In the genomic region with DNA sequence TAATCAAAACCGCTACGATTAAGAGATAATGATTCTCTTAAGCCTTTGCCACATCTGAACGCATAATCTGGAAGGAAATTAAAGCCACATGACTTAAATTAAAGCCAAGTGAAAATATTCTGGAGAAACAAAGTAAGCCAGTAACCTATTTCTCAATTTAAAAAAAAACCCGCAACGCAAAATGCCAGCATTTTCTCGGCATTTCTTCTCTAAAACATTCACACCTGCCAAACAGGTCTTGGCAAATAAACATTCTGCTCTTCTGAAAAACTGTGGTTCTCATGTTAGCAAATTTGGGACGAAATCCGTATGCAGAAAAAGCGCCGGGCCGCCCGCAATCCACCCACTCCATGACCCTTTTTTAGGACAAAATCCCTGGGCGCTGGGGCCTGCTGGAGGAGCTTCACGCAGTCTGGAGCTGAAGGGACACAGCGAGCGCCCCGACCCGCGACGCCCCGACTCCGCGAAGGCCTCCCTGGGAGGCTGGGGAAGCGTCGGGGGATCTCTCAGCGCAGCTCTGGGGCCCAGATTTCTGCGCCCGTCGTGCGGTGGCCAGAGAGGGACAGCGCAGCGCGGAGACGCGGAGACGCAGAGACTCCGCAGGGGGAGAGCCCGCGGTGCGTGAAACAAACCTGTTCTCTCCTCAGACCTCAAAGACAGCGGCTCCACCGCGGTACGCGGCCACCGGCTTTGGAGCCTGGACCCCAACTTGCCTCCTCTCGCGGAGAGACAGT, we compare ENCODE assay signal across 8 cellular contexts. TPM values are rescaled to one million over a fixed set of nuclear protein-coding genes. Genes with fewer than 3 reads are reported as not detected.
DNase-seq lines count a peak whose midpoint lies in the region; ATAC-seq and TF ChIP-seq lines count a peak whose summit lies in the region.

No MANE protein-coding gene starts in this region.

- peak overlapping the region; percentile 100 for H3K27ac Mint-ChIP-seq in activated T-cell treated with anti-CD3 and anti-CD28 coated beads, Interleukin-2, amount 50 U/mL, for 24 hours
- H3K27ac Mint-ChIP-seq in T-helper 17 cell (peak overlapping the region; percentile 98), progenitor cell of endocrine pancreas (peak overlapping the region; percentile 100)

- H3K9me3 Mint-ChIP-seq in activated T-cell treated with anti-CD3 and anti-CD28 coated beads, Interleukin-2, amount 50 U/mL, for 24 hours, result no peaks in the 10 kb centered on the region
- H3K9me3 Mint-ChIP-seq in progenitor cell of endocrine pancreas (ENCODE audit: low read depth), result peaks cover 3% of the 10 kb centered on the region

- peaks cover 57% of the 10 kb centered on the region for H3K36me3 Mint-ChIP-seq in activated T-cell treated with anti-CD3 and anti-CD28 coated beads, Interleukin-2, amount 50 U/mL, for 24 hours (ENCODE audit: low read depth)
- H3K36me3 Mint-ChIP-seq in T-helper 17 cell (ENCODE audit: low read depth), result no peaks in the 10 kb centered on the region
- H3K36me3 Mint-ChIP-seq in progenitor cell of endocrine pancreas (ENCODE audit: insufficient read depth), result peaks cover 28% of the 10 kb centered on the region

- no peak for TF ChIP-seq CTCF in progenitor cell of endocrine pancreas (IDR thresholded peaks at IDR 0.05; ENCODE audit: unreplicated experiment)

- ATAC-seq in HG02973 (IDR thresholded peaks at IDR 0.05; ENCODE audit: unreplicated experiment) (peak; percentile 36), T-helper 17 cell (peak; percentile 46)

- H3K27me3 Mint-ChIP-seq in activated T-cell treated with anti-CD3 and anti-CD28 coated beads, Interleukin-2, amount 50 U/mL, for 24 hours, result no peaks in the 10 kb centered on the region
- H3K27me3 Mint-ChIP-seq in T-helper 17 cell, result no peaks in the 10 kb centered on the region
- H3K27me3 Mint-ChIP-seq in progenitor cell of endocrine pancreas, result no peaks in the 10 kb centered on the region

- H3K9me3 ChIP-seq in T-helper 17 cell (ENCODE audit: control insufficient read depth, low read length, poor library complexity, severe bottlenecking), result no peaks in the 10 kb centered on the region

- H3K4me3 Mint-ChIP-seq in activated T-cell treated with anti-CD3 and anti-CD28 coated beads, Interleukin-2, amount 50 U/mL, for 24 hours, result peak overlapping the region; percentile 100
- peak overlapping the region; percentile 98 for H3K4me3 Mint-ChIP-seq in T-helper 17 cell
- H3K4me3 Mint-ChIP-seq in progenitor cell of endocrine pancreas (ENCODE audit: low read depth), result peak overlapping the region; percentile 100

- DNase-seq in activated T-cell treated with anti-CD3 and anti-CD28 coated beads, Interleukin-2, amount 50 U/mL, for 24 hours, result no peak
- DNase-seq in activated T-cell treated with anti-CD3 and anti-CD28 coated beads, Interleukin-2, amount 50 U/mL, for 48 hours, result no peak
- DNase-seq in T-helper 17 cell, result no peak
- peak; percentile 51 for DNase-seq in germinal center (ENCODE audit: low spot score)
- no peak for DNase-seq in progenitor cell of endocrine pancreas (ENCODE audit: low spot score, unreplicated experiment)
- DNase-seq in RPMI8226, result no peak
- DNase-seq in activated CD4-positive, alpha-beta T cell treated with anti-CD3 and anti-CD28 coated beads for 4 hours, result no peak

- peaks cover 47% of the 10 kb centered on the region for H3K4me1 Mint-ChIP-seq in activated T-cell treated with anti-CD3 and anti-CD28 coated beads, Interleukin-2, amount 50 U/mL, for 24 hours (ENCODE audit: low read depth)
- H3K4me1 Mint-ChIP-seq in T-helper 17 cell, result peaks cover 37% of the 10 kb centered on the region
- H3K4me1 Mint-ChIP-seq in progenitor cell of endocrine pancreas (ENCODE audit: low read depth), result peaks cover 46% of the 10 kb centered on the region

RNA-seq across cellular contexts. Expression of gene NKIRAS1, which starts 0.5 kb away (rescaled TPM):
- total RNA-seq in T-helper 17 cell (1 to 10 TPM; 2.6 to 2.7 TPM), progenitor cell of endocrine pancreas (8.5 and 9.5 TPM in 2 replicates)

RNA-seq across cellular contexts. Expression of gene RPL15, which starts 0.6 kb away (rescaled TPM):
- total RNA-seq in T-helper 17 cell, result 1,000 to 10,000 TPM; 1,887 to 2,036 TPM
- 1,859 and 1,922 TPM in 2 replicates for total RNA-seq in progenitor cell of endocrine pancreas

RNA-seq across cellular contexts. Expression of gene NR1D2, which starts 28.8 kb away (rescaled TPM):
- 100 to 1,000 TPM; 132 to 171 TPM for total RNA-seq in T-helper 17 cell
- 14.9 TPM in 2 replicates for total RNA-seq in progenitor cell of endocrine pancreas
